ENCODE assay signal across 7 cellular contexts in the genomic region with DNA sequence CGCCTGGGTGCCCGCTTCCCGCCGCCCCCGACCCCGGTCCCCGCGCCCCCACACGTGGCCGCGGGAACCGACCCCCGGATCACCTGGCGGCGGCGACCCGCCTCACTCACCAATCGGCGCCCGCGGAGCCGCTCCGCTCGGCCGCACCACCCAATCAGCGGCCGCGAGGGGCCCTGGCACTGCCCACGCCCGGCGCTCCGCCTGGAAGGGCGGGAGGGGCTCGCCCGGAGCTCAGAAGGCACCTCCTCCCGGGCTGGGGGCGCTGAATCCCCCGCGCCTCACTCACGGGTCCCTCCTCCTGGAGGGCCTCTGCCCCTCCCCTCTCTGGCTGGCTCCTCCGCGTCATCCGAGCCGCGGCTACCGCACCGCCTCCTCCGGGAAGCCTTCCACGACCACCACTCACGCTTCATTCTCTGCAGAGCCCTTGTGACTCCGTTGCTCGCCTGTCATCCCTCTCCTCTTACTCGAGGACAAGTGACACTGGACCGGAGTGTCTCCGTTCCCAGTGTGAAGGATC. TPM values are rescaled to one million over a fixed set of nuclear protein-coding genes. Genes with fewer than 3 reads are reported as not detected.
DNase-seq lines count a peak whose midpoint lies in the region; ATAC-seq and TF ChIP-seq lines count a peak whose summit lies in the region.

No MANE protein-coding gene starts in this region.

- peaks cover 26% of the 10 kb centered on the region for H3K27me3 Mint-ChIP-seq in neural progenitor cell (ENCODE audit: insufficient read depth, low read depth)

- intact Hi-C loops in thyroid gland (cut with DNase I), result no loop called here

- H3K27ac Mint-ChIP-seq in neural progenitor cell, result no peak overlapping the region

- H3K36me3 Mint-ChIP-seq in neural progenitor cell, result no peaks in the 10 kb centered on the region

- peaks cover 19% of the 10 kb centered on the region for H3K4me1 Mint-ChIP-seq in neural progenitor cell

- H3K9me3 ChIP-seq in neural progenitor cell (ENCODE audit: low read depth), result no peaks in the 10 kb centered on the region
- H3K9me3 ChIP-seq in thyroid gland, result no peaks in the 10 kb centered on the region

- WGBS in thyroid gland, 2 donors, result 2 to 3% methylated on average over 6 to 15 of the region's 55 CpGs

- H3K9me3 Mint-ChIP-seq in neural progenitor cell, result no peaks in the 10 kb centered on the region

- TF ChIP-seq CTCF in foreskin keratinocyte (conservative IDR thresholded peaks at IDR 0.05), result no peak
- peak; percentile 3 for TF ChIP-seq CTCF in neural progenitor cell (IDR thresholded peaks at IDR 0.05)
- no peak for TF ChIP-seq CTCF in thyroid gland (IDR thresholded peaks at IDR 0.05)

- H3K27me3 ChIP-seq in foreskin keratinocyte (no peaks in the 10 kb centered on the region), neural progenitor cell (peaks cover 58% of the 10 kb centered on the region), thyroid gland (no peaks in the 10 kb centered on the region)

- H3K79me2 ChIP-seq in neural progenitor cell (ENCODE audit: low read depth), result no peaks in the 10 kb centered on the region

- H2AFZ ChIP-seq in neural progenitor cell (replicated peaks), result peak overlapping the region; percentile 81

- peaks cover 32% of the 10 kb centered on the region for H4K20me1 ChIP-seq in neural progenitor cell (ENCODE audit: low read depth)

- H3K9ac ChIP-seq in neural progenitor cell, result no peak overlapping the region

- ATAC-seq in GM18520 (IDR thresholded peaks at IDR 0.05; ENCODE audit: unreplicated experiment) (peak; percentile 42), HG03442 (IDR thresholded peaks at IDR 0.05; ENCODE audit: unreplicated experiment) (peak; percentile 56), foreskin keratinocyte (peak; percentile 56)

- H3K4me3 Mint-ChIP-seq in neural progenitor cell, result peak overlapping the region; percentile 89

- H3K4me1 ChIP-seq in foreskin keratinocyte, result peaks cover 21% of the 10 kb centered on the region
- peaks cover 36% of the 10 kb centered on the region for H3K4me1 ChIP-seq in neural progenitor cell
- peaks cover 17 to 21% of the 10 kb centered on the region in 2 donors for H3K4me1 ChIP-seq in thyroid gland

- peaks cover 28% of the 10 kb centered on the region for H3F3A ChIP-seq in neural progenitor cell (ENCODE audit: low read depth)

- H3K4me3 ChIP-seq in neural progenitor cell (peak overlapping the region; percentile 56), thyroid gland (replicated peaks in 1 of 3) (peak overlapping the region in 2 of 3 donors; percentile 3 to 47)

- TF ChIP-seq POLR2A in thyroid gland (IDR thresholded peaks at IDR 0.05), result peak in 1 of 2 donors; percentile 9

- peak overlapping the region; percentile 74 for H3K27ac ChIP-seq in foreskin keratinocyte
- H3K27ac ChIP-seq in neural progenitor cell, result no peak overlapping the region
- peak overlapping the region in 2 of 3 donors; percentile 90 to 93 for H3K27ac ChIP-seq in thyroid gland

- peak overlapping the region; percentile 88 for H3K4me2 ChIP-seq in neural progenitor cell

- H3K36me3 ChIP-seq in neural progenitor cell (no peaks in the 10 kb centered on the region), thyroid gland (no peaks in the 10 kb centered on the region)

- DNase-seq in OCI-M1 (lab: John Stamatoyannopoulos, UW) (peak; percentile 34), activated gamma-delta T cell (lab: John Stamatoyannopoulos, UW) (peak; percentile 56), foreskin keratinocyte (peak; percentile 84 to 92), neural progenitor cell (ENCODE audit: low spot score) (peak; percentile 95), thyroid gland (peak; percentile 63 to 75)

RNA-seq across cellular contexts. Expression of gene SH2D5, which starts 0.4 kb away (rescaled TPM):
- total RNA-seq in foreskin keratinocyte (146 and 157 TPM in 2 replicates), neural progenitor cell (ENCODE audit: low replicate concordance) (5.1 and 7.7 TPM in 2 replicates), thyroid gland (1 to 10 TPM in 2 of 4 donors, under 1 TPM in 2; 0.11 to 1.4 (median 0.77) TPM)
- 85.3 and 105 TPM in 2 replicates for polyA plus RNA-seq in foreskin keratinocyte

RNA-seq across cellular contexts. Expression of gene KIF17, which starts 14.3 kb away (rescaled TPM):
- 1.5 and 1.8 TPM in 2 replicates for total RNA-seq in foreskin keratinocyte
- polyA plus RNA-seq in foreskin keratinocyte, result 1.2 and 1.5 TPM in 2 replicates
- total RNA-seq in neural progenitor cell (ENCODE audit: low replicate concordance), result 2.2 and 4.0 TPM in 2 replicates
- total RNA-seq in thyroid gland, result 10 to 100 TPM in 1 of 4 donors, 1 to 10 TPM in 3; 7.5 to 11.5 (median 8.6) TPM

RNA-seq across cellular contexts. Expression of gene HP1BP3, which starts 55.0 kb away (rescaled TPM):
- total RNA-seq in foreskin keratinocyte (160 and 176 TPM in 2 replicates), neural progenitor cell (ENCODE audit: low replicate concordance) (257 and 261 TPM in 2 replicates), thyroid gland (100 to 1,000 TPM; 248 to 312 (median 280) TPM)
- polyA plus RNA-seq in foreskin keratinocyte, result 34.0 and 39.7 TPM in 2 replicates

Comparison
In these comparisons a context has a peak if more than half of its experiments do, and no peak if none do; other contexts are left out.
1. DNase-seq: peak in every context shown above with its lines; median percentile 95 in neural progenitor cell; 88 in foreskin keratinocyte; 69 in thyroid gland; 56 in activated gamma-delta T cell; 34 in OCI-M1.
2. RNA of gene SH2D5, which starts 0.4 kb away (total RNA-seq): 146 to 157 TPM in foreskin keratinocyte; 5.1 to 7.7 TPM in neural progenitor cell and 0.11 to 1.4 TPM in thyroid gland; every median in the first group is over 10 times any median in the second.
3. Peak in every context shown above with its lines, with median percentiles within 50 percentile points of each other: ATAC-seq.